ENCODE assay signal across 1 cellular context in the genomic region with DNA sequence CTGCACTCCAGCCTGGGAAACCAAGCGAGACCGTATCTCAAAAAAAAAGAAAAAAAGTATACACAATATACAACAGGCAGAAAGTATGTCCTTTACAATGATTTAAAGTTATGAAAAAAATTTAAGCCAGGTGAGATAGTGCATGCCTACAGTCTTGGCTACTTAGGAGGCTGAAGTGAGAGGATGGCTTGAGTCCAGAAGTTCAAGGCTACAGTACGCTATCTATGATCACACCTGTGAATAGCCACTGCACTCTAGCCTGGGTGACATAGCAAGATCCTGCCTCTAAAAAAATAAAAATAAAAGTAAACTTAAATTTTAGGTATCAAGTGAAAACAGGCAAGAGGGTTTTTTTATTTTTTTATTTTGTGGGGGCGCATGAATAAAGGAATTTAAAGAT.
TF ChIP-seq lines count a peak whose summit lies in the region.

No MANE protein-coding gene starts in this region.

TF ChIP-seq in K562, 482 proteins besides CTCF, POLR2A, EP300 and RAD21 (continued from another document):
- TF ChIP-seq BCLAF1 (IDR thresholded peaks at IDR 0.05; ENCODE audit: borderline replicate concordance in 1 of 2, control insufficient read depth in 1 of 2, low read depth in 2 of 2, low read length in 1 of 2), result no peak
- peak; percentile 67; the same call in 1 of the 2 replicates for TF ChIP-seq NFE2 (IDR thresholded peaks at IDR 0.05; ENCODE audit: low read depth)
- TF ChIP-seq HDAC6 (IDR thresholded peaks at IDR 0.05; ENCODE audit: low read depth, low read length), result no peak
- no peak for TF ChIP-seq ZKSCAN3 (CRISPR knock-in tag; IDR thresholded peaks at IDR 0.05)
- TF ChIP-seq KDM4B (IDR thresholded peaks at IDR 0.05; ENCODE audit: borderline replicate concordance in 2 of 2, low read depth in 1 of 2), result no peak
- TF ChIP-seq TAL1 (IDR thresholded peaks at IDR 0.05), result peak; percentile 62
- no peak for TF ChIP-seq ETV6 (IDR thresholded peaks at IDR 0.05; ENCODE audit: borderline replicate concordance in 1 of 2, low read depth in 2 of 2, low read length in 1 of 2)
- no peak for TF ChIP-seq ETV6 (CRISPR knock-in tag; IDR thresholded peaks at IDR 0.05; ENCODE audit: borderline replicate concordance)
- TF ChIP-seq FOXM1 (IDR thresholded peaks at IDR 0.05; ENCODE audit: low read depth), result no peak
- TF ChIP-seq FOXM1 (CRISPR knock-in tag; IDR thresholded peaks at IDR 0.05; ENCODE audit: low read depth), result no peak
- TF ChIP-seq SIN3A (IDR thresholded peaks at IDR 0.05; ENCODE audit: borderline replicate concordance in 2 of 2, control insufficient read depth in 1 of 2, low read depth in 2 of 2, low read length in 2 of 2), result no peak
- TF ChIP-seq CEBPB (tag; IDR thresholded peaks at IDR 0.05), result no peak
- 0 out of 2 replicates have a peak, but pooled peaks have one; percentile 18 for TF ChIP-seq ZNF384 (IDR thresholded peaks at IDR 0.05; ENCODE audit: low read depth, low read length)
- no peak for TF ChIP-seq NR4A1 (CRISPR knock-in tag; IDR thresholded peaks at IDR 0.05)
- TF ChIP-seq NR4A1 (tag; IDR thresholded peaks at IDR 0.05), result no peak
- TF ChIP-seq DDX20 (tag; IDR thresholded peaks at IDR 0.05; ENCODE audit: low read depth), result no peak
- TF ChIP-seq STAT5A (IDR thresholded peaks at IDR 0.05; ENCODE audit: borderline replicate concordance, low read length), result 0 out of 2 replicates have a peak, but pooled peaks have one; percentile 6
- TF ChIP-seq DPF2 (IDR thresholded peaks at IDR 0.05), result peak; percentile 68
- TF ChIP-seq ELF2 (CRISPR knock-in tag; IDR thresholded peaks at IDR 0.05), result no peak
- no peak for TF ChIP-seq MCM7 (IDR thresholded peaks at IDR 0.05)
- no peak for TF ChIP-seq ZNF431 (CRISPR knock-in tag; IDR thresholded peaks at IDR 0.05)
- TF ChIP-seq, protein P1, sequence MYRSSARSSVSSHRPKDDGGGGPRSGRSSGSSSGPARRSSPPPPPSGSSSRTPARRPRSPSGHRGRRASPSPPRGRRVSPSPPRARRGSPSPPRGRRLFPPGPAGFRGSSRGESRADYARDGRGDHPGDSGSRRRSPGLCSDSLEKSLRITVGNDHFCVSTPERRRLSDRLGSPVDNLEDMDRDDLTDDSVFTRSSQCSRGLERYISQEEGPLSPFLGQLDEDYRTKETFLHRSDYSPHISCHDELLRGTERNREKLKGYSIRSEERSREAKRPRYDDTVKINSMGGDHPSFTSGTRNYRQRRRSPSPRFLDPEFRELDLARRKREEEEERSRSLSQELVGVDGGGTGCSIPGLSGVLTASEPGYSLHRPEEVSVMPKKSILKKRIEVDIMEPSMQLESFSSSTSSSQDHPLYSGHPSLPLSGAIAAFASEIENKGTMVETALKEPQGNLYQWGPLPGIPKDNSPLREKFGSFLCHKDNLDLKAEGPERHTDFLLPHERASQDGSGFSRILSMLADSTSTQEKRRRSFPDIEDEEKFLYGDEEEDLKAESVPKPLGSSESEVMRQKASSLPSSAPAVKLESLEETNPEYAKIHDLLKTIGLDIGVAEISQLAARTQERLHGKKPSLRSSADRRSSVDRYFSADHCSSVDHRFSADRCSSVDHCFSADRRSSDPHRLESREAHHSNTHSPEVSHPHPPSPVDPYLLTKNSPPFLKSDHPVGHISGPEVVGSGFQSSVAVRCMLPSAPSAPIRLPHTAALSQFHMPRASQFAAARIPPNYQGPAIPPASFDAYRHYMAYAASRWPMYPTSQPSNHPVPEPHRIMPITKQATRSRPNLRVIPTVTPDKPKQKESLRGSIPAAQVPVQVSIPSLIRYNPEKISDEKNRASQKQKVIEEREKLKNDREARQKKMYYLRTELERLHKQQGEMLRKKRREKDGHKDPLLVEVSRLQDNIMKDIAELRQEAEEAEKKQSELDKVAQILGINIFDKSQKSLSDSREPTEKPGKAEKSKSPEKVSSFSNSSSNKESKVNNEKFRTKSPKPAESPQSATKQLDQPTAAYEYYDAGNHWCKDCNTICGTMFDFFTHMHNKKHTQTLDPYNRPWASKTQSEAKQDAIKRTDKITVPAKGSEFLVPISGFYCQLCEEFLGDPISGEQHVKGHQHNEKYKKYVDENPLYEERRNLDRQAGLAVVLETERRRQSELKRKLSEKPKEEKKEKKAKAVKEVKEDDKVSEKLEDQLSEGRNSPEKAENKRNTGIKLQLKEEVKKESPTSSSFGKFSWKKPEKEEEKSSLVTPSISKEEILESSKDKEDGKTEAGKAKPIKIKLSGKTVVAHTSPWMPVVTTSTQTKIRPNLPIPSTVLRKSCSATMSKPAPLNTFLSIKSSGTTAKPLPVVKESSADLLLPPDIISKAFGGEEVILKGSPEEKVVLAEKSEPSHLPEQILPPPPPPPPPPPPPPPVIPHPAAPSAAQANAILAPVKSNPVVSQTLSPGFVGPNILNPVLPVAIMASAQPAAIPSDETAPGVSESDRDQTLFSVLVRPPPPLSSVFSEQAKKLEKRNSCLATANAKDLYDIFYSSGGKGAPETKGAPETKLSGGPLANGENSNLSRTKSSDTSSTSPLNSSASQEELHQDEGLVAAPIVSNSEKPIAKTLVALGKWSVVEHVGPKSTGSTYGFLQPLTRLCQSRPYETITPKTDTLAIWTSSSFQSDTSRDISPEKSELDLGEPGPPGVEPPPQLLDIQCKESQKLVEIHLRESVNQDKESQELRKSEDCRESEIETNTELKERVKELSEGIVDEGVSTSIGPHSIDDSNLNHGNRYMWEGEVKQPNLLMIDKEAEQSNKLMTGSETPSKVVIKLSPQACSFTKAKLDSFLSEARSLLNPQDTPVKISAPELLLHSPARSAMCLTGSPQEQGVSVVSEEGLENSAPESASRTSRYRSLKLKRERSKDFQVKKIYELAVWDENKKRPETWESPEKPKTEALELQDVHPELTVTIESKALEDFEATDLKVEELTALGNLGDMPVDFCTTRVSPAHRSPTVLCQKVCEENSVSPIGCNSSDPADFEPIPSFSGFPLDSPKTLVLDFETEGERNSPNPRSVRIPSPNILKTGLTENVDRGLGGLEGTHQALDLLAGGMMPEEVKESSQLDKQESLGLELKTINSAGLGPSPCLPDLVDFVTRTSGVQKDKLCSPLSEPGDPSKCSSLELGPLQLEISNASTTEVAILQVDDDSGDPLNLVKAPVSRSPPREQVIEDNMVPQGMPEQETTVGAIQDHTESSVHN (IDR thresholded peaks at IDR 0.05; ENCODE audit: borderline replicate concordance in 1 of 2, low read depth in 1 of 2), result no peak
- no peak for TF ChIP-seq STAG1 (CRISPR knock-in tag; IDR thresholded peaks at IDR 0.05; ENCODE audit: borderline replicate concordance)
- TF ChIP-seq SIX5 (IDR thresholded peaks at IDR 0.05; ENCODE audit: borderline replicate concordance in 1 of 2, insufficient read depth in 1 of 2, low read depth in 1 of 2, low read length in 2 of 2), result no peak
- TF ChIP-seq EZH2 (IDR thresholded peaks at IDR 0.05; ENCODE audit: borderline replicate concordance, low read depth, low read length), result no peak
- no peak for TF ChIP-seq KLF16 (IDR thresholded peaks at IDR 0.05)
- no peak for TF ChIP-seq CREBBP (IDR thresholded peaks at IDR 0.05; ENCODE audit: low read depth, low read length)
- TF ChIP-seq, protein P2, sequence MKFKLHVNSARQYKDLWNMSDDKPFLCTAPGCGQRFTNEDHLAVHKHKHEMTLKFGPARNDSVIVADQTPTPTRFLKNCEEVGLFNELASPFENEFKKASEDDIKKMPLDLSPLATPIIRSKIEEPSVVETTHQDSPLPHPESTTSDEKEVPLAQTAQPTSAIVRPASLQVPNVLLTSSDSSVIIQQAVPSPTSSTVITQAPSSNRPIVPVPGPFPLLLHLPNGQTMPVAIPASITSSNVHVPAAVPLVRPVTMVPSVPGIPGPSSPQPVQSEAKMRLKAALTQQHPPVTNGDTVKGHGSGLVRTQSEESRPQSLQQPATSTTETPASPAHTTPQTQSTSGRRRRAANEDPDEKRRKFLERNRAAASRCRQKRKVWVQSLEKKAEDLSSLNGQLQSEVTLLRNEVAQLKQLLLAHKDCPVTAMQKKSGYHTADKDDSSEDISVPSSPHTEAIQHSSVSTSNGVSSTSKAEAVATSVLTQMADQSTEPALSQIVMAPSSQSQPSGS (CRISPR knock-in tag; IDR thresholded peaks at IDR 0.05), result no peak
TF ChIP-seq in K562: peak in this region for 14.
